In the genomic region with DNA sequence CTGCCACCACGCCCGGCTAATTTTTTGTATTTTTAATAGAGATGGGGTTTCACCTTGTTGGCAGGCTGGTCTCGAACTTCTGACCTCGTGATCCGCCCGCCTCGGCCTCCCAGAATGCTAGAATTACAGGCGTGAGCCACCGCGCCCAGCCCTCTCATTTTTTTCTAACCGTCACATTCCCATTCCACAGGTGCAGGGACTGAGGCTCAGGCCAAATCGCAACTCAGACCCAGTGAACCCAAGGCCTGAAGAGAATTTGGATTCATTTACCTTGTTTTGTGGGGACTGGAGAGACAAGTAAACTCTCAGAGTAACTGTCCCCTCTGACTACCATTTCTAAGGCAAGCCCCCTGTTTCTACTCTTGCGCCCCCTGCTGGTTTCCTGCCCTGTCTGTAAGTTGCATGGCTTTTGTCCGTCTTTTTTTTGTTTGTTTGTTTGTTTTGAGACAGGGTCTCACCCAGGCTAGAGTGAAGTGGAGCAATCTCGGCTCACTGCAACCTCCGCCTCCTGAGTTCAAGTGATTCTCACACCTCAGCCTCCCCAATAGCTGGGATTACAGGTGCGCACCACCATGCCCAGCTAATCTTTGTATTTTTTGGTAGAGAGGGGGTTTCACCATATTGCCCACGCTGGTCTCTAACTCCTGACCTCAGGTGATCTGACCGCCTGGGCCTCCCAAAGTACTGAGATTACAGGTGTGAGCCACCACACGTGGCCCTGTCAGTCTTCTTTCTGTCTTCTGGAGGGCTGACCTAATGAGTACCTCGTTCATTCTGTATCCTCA, we compare ENCODE assay signal across 8 cellular contexts. TPM values are rescaled to one million over a fixed set of nuclear protein-coding genes. Genes with fewer than 3 reads are reported as not detected.
DNase-seq lines count a peak whose midpoint lies in the region; ATAC-seq and TF ChIP-seq lines count a peak whose summit lies in the region.

No MANE protein-coding gene starts in this region.

- DNase-seq in SHP77 (lab: John Stamatoyannopoulos, UW), result peak; percentile 59 to 64
- DNase-seq in SHP77 treated with DMSO at 0.1 percent for 48 hours (lab: John Stamatoyannopoulos, UW), result no peak
- DNase-seq in Panc1 (ENCODE audit: low read depth, low spot score), result no peak
- DNase-seq in activated T-cell treated with anti-CD3 and anti-CD28 coated beads, Interleukin-2, amount 50 U/mL, for 72 hours, result peak; percentile 79 to 80
- peak; percentile 76 for DNase-seq in fibroblast of the aortic adventitia (ENCODE audit: low read depth)
- DNase-seq in retinal pigment epithelial cell (ENCODE audit: low read depth), result no peak
- no peak for DNase-seq in cortex of kidney (lab: John Stamatoyannopoulos, UW)

- peaks cover 3% of the 10 kb centered on the region; the same call in 1 of the 2 replicates for H3K36me3 ChIP-seq in Panc1 (ENCODE audit: control insufficient read depth, insufficient read depth, low read length)

- peak overlapping the region; percentile 51 for H3K27ac Mint-ChIP-seq in activated T-cell treated with anti-CD3 and anti-CD28 coated beads, Interleukin-2, amount 50 U/mL, for 72 hours

- CTCF ChIA-PET in Panc1 (lab: Charles Lee), result no interaction called here

- no peaks in the 10 kb centered on the region for H3K9me3 ChIP-seq in Panc1 (ENCODE audit: control insufficient read depth, insufficient read depth, low read depth, low read length)

- POLR2A ChIA-PET in Panc1 (lab: Charles Lee), result interaction anchor here (0.7 kb wide), 1 partner anchor 83 kb away, joined by 12 read pairs; no protein-coding TSS in a partner anchor

- in situ Hi-C loops in Panc1 (cut with HindIII; ENCODE audit: low pct_unique_long_range_greater_than_20kb, low sequenced_read_pairs), result no loop called here

- BruUV-seq in Panc1 (replicated peaks; lab: Mats Ljungman, UMichigan), result no TSS peak

- H3K4me1 Mint-ChIP-seq in activated T-cell treated with anti-CD3 and anti-CD28 coated beads, Interleukin-2, amount 50 U/mL, for 72 hours (ENCODE audit: low read depth), result peaks cover 31% of the 10 kb centered on the region

- no peak overlapping the region for H3K27ac ChIP-seq in Panc1 (ENCODE audit: low read length)

- ATAC-seq in Panc1, result 0 out of 2 replicates have a peak, but pooled peaks have one; percentile 42
- no peak for ATAC-seq in activated T-cell treated with anti-CD3 and anti-CD28 coated beads, Interleukin-2, amount 50 U/mL, for 72 hours (replicated peaks in 1 of 2)
- ATAC-seq in HG03175 (IDR thresholded peaks at IDR 0.05; ENCODE audit: unreplicated experiment), result no peak

- peaks cover 3% of the 10 kb centered on the region; the same call in 1 of the 2 replicates for H3K4me1 ChIP-seq in Panc1 (ENCODE audit: control insufficient read depth, insufficient read depth, low read length)

- no peaks in the 10 kb centered on the region for H3K27me3 Mint-ChIP-seq in activated T-cell treated with anti-CD3 and anti-CD28 coated beads, Interleukin-2, amount 50 U/mL, for 72 hours (ENCODE audit: low read depth)

- H3K4me3 ChIP-seq in Panc1 (ENCODE audit: low read depth in 2 of 2, low read length in 2 of 2), result no peak overlapping the region
- H3K4me3 ChIP-seq in fibroblast of the aortic adventitia (ENCODE audit: low read depth, low read length), result no peak overlapping the region
- H3K4me3 ChIP-seq in retinal pigment epithelial cell (ENCODE audit: low read length), result no peak overlapping the region

- no peaks in the 10 kb centered on the region for H3K9me3 Mint-ChIP-seq in activated T-cell treated with anti-CD3 and anti-CD28 coated beads, Interleukin-2, amount 50 U/mL, for 72 hours

- no peaks in the 10 kb centered on the region for H3K27me3 ChIP-seq in Panc1 (ENCODE audit: control insufficient read depth, insufficient read depth, low read length)

- H3K4me3 Mint-ChIP-seq in activated T-cell treated with anti-CD3 and anti-CD28 coated beads, Interleukin-2, amount 50 U/mL, for 72 hours, result peak overlapping the region; percentile 31 to 67

- intact Hi-C loops in Panc1 (cut with micrococcal nuclease; ENCODE audit: unreplicated experiment), result no loop called here

- TF ChIP-seq CTCF in Panc1 (IDR thresholded peaks at IDR 0.05), result peak; percentile 87
- TF ChIP-seq CTCF in fibroblast of the aortic adventitia (IDR thresholded peaks at IDR 0.05; ENCODE audit: insufficient read depth, low read length), result peak; percentile 88
- TF ChIP-seq CTCF in retinal pigment epithelial cell (conservative IDR thresholded peaks at IDR 0.05; ENCODE audit: low read depth, low read length), result peak; percentile 89

- peaks cover 0 to 5% of the 10 kb centered on the region in 2 donors for H3K36me3 Mint-ChIP-seq in activated T-cell treated with anti-CD3 and anti-CD28 coated beads, Interleukin-2, amount 50 U/mL, for 72 hours (ENCODE audit: insufficient read depth in 2 of 2)

RNA-seq across cellular contexts. Expression of a gene that starts 2.3 kb away (rescaled TPM):
- total RNA-seq in Panc1 (2021; ENCODE audit: unreplicated experiment), result 89.5 TPM
- polyA plus RNA-seq in Panc1 (2012; ENCODE audit: insufficient read length), result 137 TPM
- total RNA-seq in activated T-cell treated with anti-CD3 and anti-CD28 coated beads, Interleukin-2, amount 50 U/mL, for 72 hours, result 10 to 100 TPM; 79.0 to 85.2 TPM
- total RNA-seq in fibroblast of the aortic adventitia (ENCODE audit: low replicate concordance), result 45.3 and 45.9 TPM in 2 replicates

RNA-seq across cellular contexts. Expression of a gene that starts 2.7 kb away (rescaled TPM):
- total RNA-seq in Panc1 (2021; ENCODE audit: unreplicated experiment) (21.6 TPM), fibroblast of the aortic adventitia (ENCODE audit: low replicate concordance) (11.8 and 13.2 TPM in 2 replicates)
- 20.0 TPM for polyA plus RNA-seq in Panc1 (2012; ENCODE audit: insufficient read length)
- total RNA-seq in activated T-cell treated with anti-CD3 and anti-CD28 coated beads, Interleukin-2, amount 50 U/mL, for 72 hours, result 10 to 100 TPM; 15.1 to 18.0 TPM

RNA-seq across cellular contexts. Expression of a gene that starts 31.6 kb away (rescaled TPM):
- total RNA-seq in Panc1 (2021; ENCODE audit: unreplicated experiment), result 41.2 TPM
- 44.2 TPM for polyA plus RNA-seq in Panc1 (2012; ENCODE audit: insufficient read length)
- total RNA-seq in activated T-cell treated with anti-CD3 and anti-CD28 coated beads, Interleukin-2, amount 50 U/mL, for 72 hours, result 10 to 100 TPM; 82.0 to 92.9 TPM
- total RNA-seq in fibroblast of the aortic adventitia (ENCODE audit: low replicate concordance), result 8.0 and 9.7 TPM in 2 replicates

RNA-seq across cellular contexts. Expression of a gene that starts 39.9 kb away (rescaled TPM):
- total RNA-seq in Panc1 (2021; ENCODE audit: unreplicated experiment), result 104 TPM
- polyA plus RNA-seq in Panc1 (2012; ENCODE audit: insufficient read length), result 140 TPM
- 100 to 1,000 TPM; 364 to 374 TPM for total RNA-seq in activated T-cell treated with anti-CD3 and anti-CD28 coated beads, Interleukin-2, amount 50 U/mL, for 72 hours
- total RNA-seq in fibroblast of the aortic adventitia (ENCODE audit: low replicate concordance), result 84.1 and 158 TPM in 2 replicates

Comparison
In these comparisons a context has a peak if more than half of its experiments do, and no peak if none do; other contexts are left out.
1. DNase-seq: peak in SHP77 (2 of 2), activated T-cell treated with anti-CD3 and anti-CD28 coated beads, Interleukin-2, amount 50 U/mL, for 72 hours (2 of 2) and fibroblast of the aortic adventitia (single experiment); none in SHP77 treated with DMSO at 0.1 percent for 48 hours (single experiment), Panc1 (single experiment), retinal pigment epithelial cell (single experiment) and cortex of kidney (single experiment).
2. Peak in every context shown above with its lines, with median percentiles within 50 percentile points of each other: CTCF ChIP-seq.